Comparison of ENCODE assay signal across 21 cellular contexts in the genomic region with DNA sequence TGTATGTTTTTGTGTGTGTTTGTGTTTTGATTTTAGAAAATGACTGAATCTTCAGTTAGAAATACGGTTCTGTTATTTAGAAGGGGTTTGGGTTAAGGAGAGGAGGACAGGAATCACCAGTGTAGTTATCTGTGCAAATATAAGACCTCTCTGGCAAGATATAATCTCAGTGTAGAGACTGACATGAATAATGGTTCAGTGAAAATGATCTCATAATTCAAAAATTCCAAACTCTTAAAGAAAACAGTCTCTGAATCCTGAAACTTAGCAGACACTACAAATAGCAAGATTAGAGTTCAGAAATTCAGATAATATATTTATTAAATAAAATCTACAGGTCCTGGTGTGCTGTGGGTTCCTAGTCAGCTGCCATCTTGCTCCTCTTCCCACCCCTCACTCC.
DNase-seq lines count a peak whose midpoint lies in the region; TF ChIP-seq lines count a peak whose summit lies in the region.
"Had no signal": no experiment of that assay in that cellular context is flagged by ENCODE, and none has a peak within 500 bp of the region (broad histone marks: within the 10 kb centered on the region; RNA-seq: fewer than 3 reads in every experiment).

No MANE protein-coding gene starts in this region.

- H3K4me2 ChIP-seq in mesenchymal stem cell (ENCODE audit: low read length, poor library complexity, severe bottlenecking), result no peak overlapping the region

- no peak overlapping the region for H3K4me3 ChIP-seq in mesenchymal stem cell (ENCODE audit: insufficient read depth in 1 of 2, low read depth in 1 of 2, low read length in 2 of 2)
- H3K4me3 ChIP-seq: adrenal gland, GM12878, Peyer's patch had no signal

- H3K79me1 ChIP-seq in mesenchymal stem cell (replicated peaks; ENCODE audit: low read length, poor library complexity, severe bottlenecking), result peaks cover 10% of the 10 kb centered on the region

- H3K4me1 ChIP-seq in mesenchymal stem cell (ENCODE audit: control insufficient read depth, insufficient read depth, low read depth, low read length), result peaks cover 6% of the 10 kb centered on the region
- H3K4me1 ChIP-seq: Peyer's patch had no signal

- H2AK5ac ChIP-seq in mesenchymal stem cell (ENCODE audit: low read length, severe bottlenecking), result peak overlapping the region; percentile 4

- no peak overlapping the region for H3K14ac ChIP-seq in mesenchymal stem cell (ENCODE audit: low read length in 2 of 2)

- peaks cover 12% of the 10 kb centered on the region for H3K9me3 ChIP-seq in mesenchymal stem cell (ENCODE audit: control insufficient read depth, low read length)
- H3K9me3 ChIP-seq: Peyer's patch had no signal

- H3K27me3 Mint-ChIP-seq in chondrocyte (ENCODE audit: low read depth), result no peaks in the 10 kb centered on the region
- no peaks in the 10 kb centered on the region for H3K27me3 Mint-ChIP-seq in activated T-helper 1 cell treated with anti-CD3 and anti-CD28 coated beads, Interleukin-12 subunit alpha, Interleukin-12 subunit beta, Interleukin-2, Interleukin-4 antibody, amounts not matched to agents 30 ng/mL and 10 ng/mL and 1 ng/mL, durations not matched to agents 14 hours and 24 hours and 36 hours (ENCODE audit: insufficient read depth)
- H3K27me3 Mint-ChIP-seq: activated CD4-positive, alpha-beta T cell treated with anti-CD3 and anti-CD28 coated beads for 36 hours; B cell; T-cell; type B pancreatic cell had no signal

- no peak overlapping the region for H3K18ac ChIP-seq in mesenchymal stem cell (ENCODE audit: low read depth in 1 of 2, low read length in 2 of 2)

- intact Hi-C loops in activated T-helper 1 cell treated with anti-CD3 and anti-CD28 coated beads, Interleukin-12 subunit alpha, Interleukin-12 subunit beta, Interleukin-2, Interleukin-4 antibody, amounts not matched to agents 30 ng/mL and 10 ng/mL and 1 ng/mL, durations not matched to agents 14 hours and 24 hours and 36 hours (cut with micrococcal nuclease), result loop anchor here (10.0 kb wide), 2 partner anchors 355 to 1065 kb away; partner anchors contain the start of gene KL

- H3K36me3 ChIP-seq in mesenchymal stem cell (ENCODE audit: control insufficient read depth in 1 of 2, insufficient read depth in 2 of 2, low read depth in 1 of 2, low read length in 2 of 2), result peaks cover 6 to 15% of the 10 kb centered on the region in 2 experiments
- H3K36me3 ChIP-seq: adrenal gland had no signal

- H2BK5ac ChIP-seq in mesenchymal stem cell (ENCODE audit: low read depth, low read length, poor library complexity, severe bottlenecking), result no peak overlapping the region

- H3K23ac ChIP-seq in mesenchymal stem cell (ENCODE audit: low read length in 2 of 2), result no peak overlapping the region

- no peak overlapping the region for H2BK12ac ChIP-seq in mesenchymal stem cell (ENCODE audit: low read length in 2 of 2)

- H3K4ac ChIP-seq in mesenchymal stem cell (ENCODE audit: low read depth in 1 of 2, low read length in 2 of 2), result no peak overlapping the region

- no peak overlapping the region for H3K9ac ChIP-seq in mesenchymal stem cell (ENCODE audit: low read length)

- H3K27ac Mint-ChIP-seq in chondrocyte (ENCODE audit: unreplicated experiment), result peak overlapping the region; percentile 91
- no peak overlapping the region for H3K27ac Mint-ChIP-seq in activated T-helper 1 cell treated with anti-CD3 and anti-CD28 coated beads, Interleukin-12 subunit alpha, Interleukin-12 subunit beta, Interleukin-2, Interleukin-4 antibody, amounts not matched to agents 30 ng/mL and 10 ng/mL and 1 ng/mL, durations not matched to agents 14 hours and 24 hours and 36 hours
- H3K27ac Mint-ChIP-seq: activated CD4-positive, alpha-beta T cell treated with anti-CD3 and anti-CD28 coated beads for 36 hours; B cell; T-cell had no signal

- no peaks in the 10 kb centered on the region for H3K27me3 ChIP-seq in mesenchymal stem cell (ENCODE audit: control insufficient read depth in 1 of 2, insufficient read depth in 1 of 2, low read length in 2 of 2)
- H3K27me3 ChIP-seq: adrenal gland, Peyer's patch had no signal

- no peak overlapping the region for H2BK120ac ChIP-seq in mesenchymal stem cell (ENCODE audit: low read depth, low read length)

- no peak overlapping the region for H3K4me3 Mint-ChIP-seq in chondrocyte (ENCODE audit: unreplicated experiment)
- H3K4me3 Mint-ChIP-seq in activated T-helper 1 cell treated with anti-CD3 and anti-CD28 coated beads, Interleukin-12 subunit alpha, Interleukin-12 subunit beta, Interleukin-2, Interleukin-4 antibody, amounts not matched to agents 30 ng/mL and 10 ng/mL and 1 ng/mL, durations not matched to agents 14 hours and 24 hours and 36 hours, result no peak overlapping the region
- H3K4me3 Mint-ChIP-seq: activated CD4-positive, alpha-beta T cell treated with anti-CD3 and anti-CD28 coated beads for 36 hours; B cell; T-cell; type B pancreatic cell had no signal

- TF ChIP-seq CTCF in 22Rv1 (IDR thresholded peaks at IDR 0.05) (no peak), chondrocyte (IDR thresholded peaks at IDR 0.05) (no peak)

- no peak overlapping the region for H4K91ac ChIP-seq in mesenchymal stem cell (ENCODE audit: low read length)

- 82% methylated on average over 1 of the region's 1 CpG for WGBS in mesenchymal stem cell

- H3K36me3 Mint-ChIP-seq in chondrocyte (ENCODE audit: low read depth), result peaks cover 17% of the 10 kb centered on the region
- H3K36me3 Mint-ChIP-seq in activated T-helper 1 cell treated with anti-CD3 and anti-CD28 coated beads, Interleukin-12 subunit alpha, Interleukin-12 subunit beta, Interleukin-2, Interleukin-4 antibody, amounts not matched to agents 30 ng/mL and 10 ng/mL and 1 ng/mL, durations not matched to agents 14 hours and 24 hours and 36 hours (ENCODE audit: low read depth), result peaks cover 32% of the 10 kb centered on the region

- H3K27ac ChIP-seq in 22Rv1 (peak overlapping the region; percentile 33), mesenchymal stem cell (ENCODE audit: low read length, poor library complexity, severe bottlenecking) (peak overlapping the region; percentile 48)
- H3K27ac ChIP-seq: adrenal gland, Peyer's patch had no signal

- H3K4me1 Mint-ChIP-seq in chondrocyte (ENCODE audit: low read depth), result peaks cover 47% of the 10 kb centered on the region
- H3K4me1 Mint-ChIP-seq in activated T-helper 1 cell treated with anti-CD3 and anti-CD28 coated beads, Interleukin-12 subunit alpha, Interleukin-12 subunit beta, Interleukin-2, Interleukin-4 antibody, amounts not matched to agents 30 ng/mL and 10 ng/mL and 1 ng/mL, durations not matched to agents 14 hours and 24 hours and 36 hours (ENCODE audit: low read depth), result peaks cover 6% of the 10 kb centered on the region

- H3K9me3 Mint-ChIP-seq in chondrocyte (ENCODE audit: low read depth), result peaks cover 23% of the 10 kb centered on the region
- H3K9me3 Mint-ChIP-seq in activated T-helper 1 cell treated with anti-CD3 and anti-CD28 coated beads, Interleukin-12 subunit alpha, Interleukin-12 subunit beta, Interleukin-2, Interleukin-4 antibody, amounts not matched to agents 30 ng/mL and 10 ng/mL and 1 ng/mL, durations not matched to agents 14 hours and 24 hours and 36 hours, result peaks cover 22% of the 10 kb centered on the region

- DNase-seq in M059J (ENCODE audit: low read depth) (peak; percentile 22), chondrocyte (ENCODE audit: low spot score) (no peak), mesenchymal stem cell (peak; percentile 16), NOMO-1 treated with DMSO at 0.1 percent for 48 hours (lab: John Stamatoyannopoulos, UW; ENCODE audit: unreplicated experiment) (no peak), NCI-H1092 (lab: John Stamatoyannopoulos, UW) (no peak), epidermal melanocyte (ENCODE audit: insufficient read length, low spot score) (no peak)
- no peak for DNase-seq in activated T-helper 1 cell treated with anti-CD3 and anti-CD28 coated beads, Interleukin-12 subunit alpha, Interleukin-12 subunit beta, Interleukin-2, Interleukin-4 antibody, amounts not matched to agents 30 ng/mL and 10 ng/mL and 1 ng/mL, durations not matched to agents 14 hours and 24 hours and 36 hours (ENCODE audit: low spot score)
- DNase-seq: activated CD4-positive, alpha-beta T cell treated with anti-CD3 and anti-CD28 coated beads for 36 hours; activated naive CD4-positive, alpha-beta T cell; adrenal gland; dermis blood vessel endothelial cell; MM.1S; NCI-H1436; NCI-H510A treated with DMSO at 0.1 percent for 48 hours; Peyer's patch; SIG-M5; T-cell had no signal

- no peak overlapping the region for H2AFZ ChIP-seq in mesenchymal stem cell (ENCODE audit: low read depth, low read length)

- no peak overlapping the region for H2BK15ac ChIP-seq in mesenchymal stem cell (ENCODE audit: low read depth, poor library complexity, severe bottlenecking)

- peak overlapping the region; percentile 10 for H4K8ac ChIP-seq in mesenchymal stem cell (ENCODE audit: low read length)

Comparison
In these comparisons a context has a peak if more than half of its experiments do, and no peak if none do; other contexts are left out.
1. DNase-seq: peak in M059J (single experiment) and mesenchymal stem cell (single experiment); none in chondrocyte (single experiment), NOMO-1 treated with DMSO at 0.1 percent for 48 hours (single experiment), NCI-H1092 (single experiment), activated T-helper 1 cell treated with anti-CD3 and anti-CD28 coated beads, Interleukin-12 subunit alpha, Interleukin-12 subunit beta, Interleukin-2, Interleukin-4 antibody, amounts not matched to agents 30 ng/mL and 10 ng/mL and 1 ng/mL, durations not matched to agents 14 hours and 24 hours and 36 hours (single experiment) and epidermal melanocyte (single experiment).